Comparison of ENCODE assay signal across 22 cellular contexts in the genomic region with DNA sequence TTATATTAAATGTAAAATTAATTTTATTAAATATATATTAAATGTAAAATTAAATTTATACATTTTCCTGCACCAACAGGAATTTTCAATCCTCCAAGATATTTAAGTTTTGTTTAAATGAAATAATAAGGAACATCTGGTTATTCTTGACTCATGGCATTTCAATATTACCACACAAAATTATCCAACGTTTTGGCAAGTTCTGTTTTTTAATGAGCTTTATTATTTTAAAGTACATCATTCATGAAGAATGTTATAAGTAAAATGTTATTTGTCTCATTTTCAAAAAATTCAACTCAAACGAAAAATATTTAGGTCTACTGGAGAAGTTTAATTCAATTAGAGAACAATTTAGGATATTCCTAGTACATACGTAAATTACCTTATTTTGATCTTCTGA.
DNase-seq lines count a peak whose midpoint lies in the region; ATAC-seq and TF ChIP-seq lines count a peak whose summit lies in the region.
"Had no signal": no experiment of that assay in that cellular context is flagged by ENCODE, and none has a peak within 500 bp of the region (broad histone marks: within the 10 kb centered on the region; RNA-seq: fewer than 3 reads in every experiment).

No MANE protein-coding gene starts in this region.

- intact Hi-C loops in IMR-90 (cut with micrococcal nuclease): loop anchor here (5.0 kb wide), 1 partner anchor 258 kb away; no protein-coding TSS in a partner anchor
- intact Hi-C loops in dorsolateral prefrontal cortex (cut with DNase I): no loop called here

- H3K4me2 ChIP-seq in IMR-90 (ENCODE audit: low read depth, low read length): peak overlapping the region; percentile 46; the same call in 1 of the 2 replicates
- no peak overlapping the region for H3K4me2 ChIP-seq in fibroblast of lung (ENCODE audit: extremely low read depth, insufficient read depth, low read length)
- H3K4me2 ChIP-seq: BLaER1, GM23338 had no signal

- TF ChIP-seq POLR2A in IMR-90 (IDR thresholded peaks at IDR 0.05; ENCODE audit: low read depth, low read length): no peak

- dilution Hi-C loops in IMR-90 (cut with HindIII; ENCODE audit: low sequenced_read_pairs, unreplicated experiment): no loop called here

- H4K8ac ChIP-seq in IMR-90 (ENCODE audit: low read depth in 2 of 2, low read length in 2 of 2): no peak overlapping the region; a peak in 1 of 4 replicates

- H4K91ac ChIP-seq in IMR-90 (ENCODE audit: insufficient read depth, low read depth, low read length): no peak overlapping the region

- peaks cover 2% of the 10 kb centered on the region; the same call in 1 of the 2 replicates for H3K4me1 ChIP-seq in IMR-90 (ENCODE audit: control insufficient read depth, insufficient read depth, low read length)
- peaks cover 2% of the 10 kb centered on the region for H3K4me1 ChIP-seq in fibroblast of lung (ENCODE audit: control insufficient read depth, extremely low read depth, insufficient read depth, low read length)
- H3K4me1 ChIP-seq: BLaER1 had no signal

- H3K56ac ChIP-seq in IMR-90 (ENCODE audit: extremely low read depth, insufficient read depth, low read length): no peak overlapping the region

- POLR2A ChIA-PET in IMR-90 (lab: Charles Lee; ENCODE audit: unreplicated experiment): no interaction called here

- no peak overlapping the region for H3K14ac ChIP-seq in IMR-90 (replicated peaks; ENCODE audit: low read depth, low read length)

- H2AK5ac ChIP-seq in IMR-90 (ENCODE audit: low read depth, low read length): no peak overlapping the region

- H2BK15ac ChIP-seq in IMR-90 (ENCODE audit: low read depth, low read length): no peak overlapping the region

- H2BK20ac ChIP-seq in IMR-90 (ENCODE audit: low read depth, low read length): no peak overlapping the region

- H3K9ac ChIP-seq in IMR-90 (ENCODE audit: low read depth, low read length): no peak overlapping the region
- H3K9ac ChIP-seq in fibroblast of lung (ENCODE audit: insufficient read depth, low read length): no peak overlapping the region
- H3K9ac ChIP-seq: BLaER1 had no signal

- CTCF ChIA-PET in IMR-90 (lab: Yijun Ruan, JAX): interaction anchor here (0.9 kb wide), 1 partner anchor 10 kb away, joined by 5 read pairs; no protein-coding TSS in a partner anchor

- no peaks in the 10 kb centered on the region for H3K79me1 ChIP-seq in IMR-90 (ENCODE audit: low read depth in 1 of 2, low read length in 2 of 2)

- TF ChIP-seq RAD21 in IMR-90 (IDR thresholded peaks at IDR 0.05; ENCODE audit: low read length): no peak

- no peaks in the 10 kb centered on the region for H3K9me3 Mint-ChIP-seq in osteocyte (ENCODE audit: unreplicated experiment)
- H3K9me3 Mint-ChIP-seq: GM23338 had no signal

- ATAC-seq in IMR-90 (ENCODE audit: low read depth): no peak
- ATAC-seq: GM23338 had no signal

- no peak overlapping the region for H2AK9ac ChIP-seq in IMR-90 (replicated peaks; ENCODE audit: low read depth, low read length, poor library complexity)

- H2BK120ac ChIP-seq in IMR-90 (ENCODE audit: low read depth, low read length): no peak overlapping the region

- no peaks in the 10 kb centered on the region for H3K36me3 Mint-ChIP-seq in osteocyte (ENCODE audit: unreplicated experiment)

- no peaks in the 10 kb centered on the region for H3K27me3 Mint-ChIP-seq in osteocyte (ENCODE audit: unreplicated experiment)
- H3K27me3 Mint-ChIP-seq: CD4-positive, alpha-beta T cell had no signal

- DNase-seq in EL: peak; percentile 58
- DNase-seq in IMR-90: peak; percentile 76
- peak; percentile 32 to 66 for DNase-seq in fibroblast of lung (ENCODE audit: low read depth in 2 of 2)
- no peak for DNase-seq in osteocyte (ENCODE audit: extremely low spot score, unreplicated experiment)
- DNase-seq in dorsolateral prefrontal cortex: no peak
- no peak for DNase-seq in NCI-H187 treated with DMSO at 0.1 percent for 48 hours (lab: John Stamatoyannopoulos, UW)
- DNase-seq in activated CD4-positive, alpha-beta T cell treated with anti-CD3 and anti-CD28 coated beads, Interleukin-2, amount 50 U/mL, for 4 hours: no peak
- DNase-seq: CD4-positive, alpha-beta T cell; COR-L47; DMS79; HCEC 1CT; Karpas-422; NCI-H1694 treated with DMSO at 0.1 percent for 48 hours; NCI-H226; NCI-H510A treated with DMSO at 0.1 percent for 48 hours; NCI-H748 treated with DMSO at 0.1 percent for 48 hours; SHP77 treated with DMSO at 0.1 percent for 48 hours; SW 1271 had no signal

- peak overlapping the region; percentile 59 for H3K27ac Mint-ChIP-seq in osteocyte (ENCODE audit: unreplicated experiment)
- H3K27ac Mint-ChIP-seq: CD4-positive, alpha-beta T cell; GM23338 had no signal

- no peak overlapping the region; the same call in 1 of the 2 replicates for H3K18ac ChIP-seq in IMR-90 (ENCODE audit: low read depth, low read length)

- H3K9me1 ChIP-seq in IMR-90 (ENCODE audit: insufficient read depth, low read length): no peaks in the 10 kb centered on the region

- H3K79me2 ChIP-seq in fibroblast of lung (ENCODE audit: control insufficient read depth, insufficient read depth, low read length): no peaks in the 10 kb centered on the region

- H2AFZ ChIP-seq in IMR-90 (replicated peaks; ENCODE audit: low read length, poor library complexity) (no peak overlapping the region), fibroblast of lung (ENCODE audit: low read length) (no peak overlapping the region)
- H2AFZ ChIP-seq: GM23338 had no signal

- H3K27me3 ChIP-seq in IMR-90 (ENCODE audit: control insufficient read depth, insufficient read depth, low read length) (no peaks in the 10 kb centered on the region), fibroblast of lung (ENCODE audit: control insufficient read depth, insufficient read depth, low read length) (no peaks in the 10 kb centered on the region), dorsolateral prefrontal cortex (no peaks in the 10 kb centered on the region)
- H3K27me3 ChIP-seq: BLaER1 had no signal

- H3K23ac ChIP-seq in IMR-90 (ENCODE audit: low read depth, low read length): no peak overlapping the region

- H3K4me3 ChIP-seq in IMR-90 (ENCODE audit: insufficient read depth, low read depth, low read length) (no peak overlapping the region), fibroblast of lung (replicated peaks in 1 of 4; ENCODE audit: control extremely low read depth in 1 of 4, insufficient read depth in 1 of 4, low read depth in 3 of 4, low read length in 4 of 4) (no peak overlapping the region), dorsolateral prefrontal cortex (no peak overlapping the region)
- H3K4me3 ChIP-seq: BLaER1, GM23338, SK-N-MC had no signal

- H3K36me3 ChIP-seq in IMR-90 (ENCODE audit: control insufficient read depth, insufficient read depth, low read length) (no peaks in the 10 kb centered on the region), fibroblast of lung (ENCODE audit: control insufficient read depth, insufficient read depth, low read length) (no peaks in the 10 kb centered on the region)
- H3K36me3 ChIP-seq: BLaER1 had no signal

- H3K4me1 Mint-ChIP-seq in osteocyte (ENCODE audit: unreplicated experiment): peaks cover 20% of the 10 kb centered on the region
- H3K4me1 Mint-ChIP-seq: GM23338 had no signal

- H3K9me3 ChIP-seq in IMR-90 (ENCODE audit: control insufficient read depth, insufficient read depth, low read length) (no peaks in the 10 kb centered on the region), fibroblast of lung (ENCODE audit: control insufficient read depth, insufficient read depth, low read depth, low read length) (no peaks in the 10 kb centered on the region)
- H3K9me3 ChIP-seq: BLaER1 had no signal

- in situ Hi-C loops in IMR-90 (cut with MboI; ENCODE audit: low sequenced_read_pairs): no loop called here

- no TSS peak for BruUV-seq in IMR-90 (replicated peaks; lab: Mats Ljungman, UMichigan)

- no CpG with 5 or more reads among the region's 3 CpGs for WGBS in IMR-90 (ENCODE audit: extremely low coverage in 2 of 2, insufficient read length in 1 of 2), 2 experiments

- H2BK5ac ChIP-seq in IMR-90 (ENCODE audit: low read depth, low read length, poor library complexity, severe bottlenecking): peak overlapping the region; percentile 93

- H3K4ac ChIP-seq in IMR-90 (ENCODE audit: low read depth, low read length): no peak overlapping the region

- H4K20me1 ChIP-seq in IMR-90 (ENCODE audit: insufficient read depth, low read length) (no peaks in the 10 kb centered on the region), fibroblast of lung (ENCODE audit: control insufficient read depth, extremely low read depth, insufficient read depth, low read length) (no peaks in the 10 kb centered on the region)
- H4K20me1 ChIP-seq: BLaER1 had no signal

- no peak overlapping the region for H3K4me3 Mint-ChIP-seq in osteocyte (ENCODE audit: unreplicated experiment)
- H3K4me3 Mint-ChIP-seq: CD4-positive, alpha-beta T cell; GM23338 had no signal

- no peak overlapping the region for H4K5ac ChIP-seq in IMR-90 (ENCODE audit: low read depth, low read length)

- H3K27ac ChIP-seq in IMR-90 (ENCODE audit: insufficient read depth, low read length): no peak overlapping the region; the same call in 1 of the 2 replicates
- H3K27ac ChIP-seq in fibroblast of lung (ENCODE audit: insufficient read depth, low read length): no peak overlapping the region
- H3K27ac ChIP-seq in dorsolateral prefrontal cortex: no peak overlapping the region
- H3K27ac ChIP-seq: BLaER1, RWPE1, SK-N-MC had no signal

- TF ChIP-seq CTCF in IMR-90 (conservative IDR thresholded peaks at IDR 0.05; ENCODE audit: low read depth, low read length): no peak
- TF ChIP-seq CTCF in fibroblast of lung (conservative IDR thresholded peaks at IDR 0.05 in 1 of 2, IDR thresholded peaks at IDR 0.05 in 1 of 2; ENCODE audit: low read depth in 1 of 2, low read length in 2 of 2): no peak
- no peak for TF ChIP-seq CTCF in osteocyte (IDR thresholded peaks at IDR 0.05)
- TF ChIP-seq CTCF in dorsolateral prefrontal cortex (IDR thresholded peaks at IDR 0.05 in 54 of 56, conservative IDR thresholded peaks at IDR 0.05 in 2 of 56; ENCODE audit: low read depth in 1 of 56, partially characterized antibody in 56 of 56): no peak

TF ChIP-seq in IMR-90, 13 proteins besides CTCF, POLR2A, EP300 and RAD21 (continues in another document):
- TF ChIP-seq, protein P1, sequence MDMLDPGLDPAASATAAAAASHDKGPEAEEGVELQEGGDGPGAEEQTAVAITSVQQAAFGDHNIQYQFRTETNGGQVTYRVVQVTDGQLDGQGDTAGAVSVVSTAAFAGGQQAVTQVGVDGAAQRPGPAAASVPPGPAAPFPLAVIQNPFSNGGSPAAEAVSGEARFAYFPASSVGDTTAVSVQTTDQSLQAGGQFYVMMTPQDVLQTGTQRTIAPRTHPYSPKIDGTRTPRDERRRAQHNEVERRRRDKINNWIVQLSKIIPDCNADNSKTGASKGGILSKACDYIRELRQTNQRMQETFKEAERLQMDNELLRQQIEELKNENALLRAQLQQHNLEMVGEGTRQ (IDR thresholded peaks at IDR 0.05; ENCODE audit: low read depth, low read length): no peak
- TF ChIP-seq RCOR1 (IDR thresholded peaks at IDR 0.05; ENCODE audit: insufficient replicate concordance, low read length) (no peak), MXI1 (IDR thresholded peaks at IDR 0.05; ENCODE audit: borderline replicate concordance, low read depth, low read length) (no peak), CHD1 (IDR thresholded peaks at IDR 0.05; ENCODE audit: low read depth, low read length) (no peak), CEBPB (IDR thresholded peaks at IDR 0.05; ENCODE audit: low read depth, low read length) (no peak), BHLHE40 (IDR thresholded peaks at IDR 0.05; ENCODE audit: low read depth, low read length) (no peak)

Comparison
In these comparisons a context has a peak if more than half of its experiments do, and no peak if none do; other contexts are left out.
1. DNase-seq: peak in EL (single experiment), IMR-90 (single experiment) and fibroblast of lung (2 of 2); none in osteocyte (single experiment), dorsolateral prefrontal cortex (0 of 10), NCI-H187 treated with DMSO at 0.1 percent for 48 hours (single experiment) and activated CD4-positive, alpha-beta T cell treated with anti-CD3 and anti-CD28 coated beads, Interleukin-2, amount 50 U/mL, for 4 hours (0 of 2).